8 cellular contexts compared by ENCODE assay signal in the genomic region with DNA sequence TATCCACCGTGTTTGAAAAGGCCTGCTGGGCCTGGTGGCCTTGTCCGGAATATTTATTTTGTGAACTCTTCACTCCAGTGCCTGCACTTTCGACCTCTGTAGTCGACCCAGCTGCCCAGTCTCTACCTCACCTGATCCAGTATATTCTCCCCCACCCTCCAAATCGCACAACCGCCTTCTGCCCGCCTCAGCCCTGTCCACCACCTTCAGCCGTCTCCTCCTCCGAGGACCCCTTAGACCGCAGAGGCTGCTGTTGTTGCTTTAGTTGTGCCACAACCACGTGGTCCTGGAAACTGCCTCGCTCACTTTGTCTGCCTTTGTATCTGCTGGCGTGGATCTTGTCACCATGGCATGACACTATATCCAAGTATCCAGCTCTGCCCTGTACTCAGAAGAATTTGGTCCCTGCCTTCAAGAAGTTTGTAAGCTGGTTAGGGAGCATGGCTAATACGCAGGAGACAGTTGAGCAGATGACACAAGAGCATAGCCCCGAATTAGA. TPM values are rescaled to one million over a fixed set of nuclear protein-coding genes. Genes with fewer than 3 reads are reported as not detected.
DNase-seq lines count a peak whose midpoint lies in the region; ATAC-seq and TF ChIP-seq lines count a peak whose summit lies in the region.

No MANE protein-coding gene starts in this region.

- intact Hi-C loops in sciatic nerve (cut with DNase I), result no loop called here

- peak overlapping the region; percentile 42 for H2BK12ac ChIP-seq in H9 (ENCODE audit: insufficient read length, low read depth, low read length)

- peak overlapping the region; percentile 42 for H3K56ac ChIP-seq in H9 (ENCODE audit: insufficient read length, low read depth, low read length)

- H2BK20ac ChIP-seq in H9 (ENCODE audit: low read depth, low read length, poor library complexity, severe bottlenecking), result peak overlapping the region; percentile 65

- peaks cover 2% of the 10 kb centered on the region for H4K20me1 ChIP-seq in H9 (ENCODE audit: control insufficient read depth, insufficient read depth, insufficient read length)

- H2AFZ ChIP-seq in H9 (ENCODE audit: low read length), result no peak overlapping the region

- H3K4me3 Mint-ChIP-seq in H9 (peak overlapping the region; percentile 98 to 100), glutamatergic neuron (ENCODE audit: unreplicated experiment) (peak overlapping the region; percentile 93)

- H2BK5ac ChIP-seq in H9 (ENCODE audit: insufficient read length, low read length), result peak overlapping the region; percentile 30

- peak overlapping the region; percentile 44; the same call in 1 of the 2 replicates for H3K4ac ChIP-seq in H9 (ENCODE audit: low read depth, low read length)

- peak overlapping the region; percentile 82 for H3K4me3 ChIP-seq in WI38 (ENCODE audit: low read depth, low read length)

- no peaks in the 10 kb centered on the region for H3K9me3 ChIP-seq in H9 (ENCODE audit: control insufficient read depth, low read depth, low read length)

- peaks cover 39 to 58% of the 10 kb centered on the region in 2 experiments for H3K4me1 Mint-ChIP-seq in H9
- peaks cover 33% of the 10 kb centered on the region for H3K4me1 Mint-ChIP-seq in glutamatergic neuron (ENCODE audit: low read depth, unreplicated experiment)

- H3K27ac Mint-ChIP-seq in H9, result peak overlapping the region; percentile 98 to 99 (median 98)
- peak overlapping the region; percentile 96 for H3K27ac Mint-ChIP-seq in glutamatergic neuron (ENCODE audit: unreplicated experiment)

- H3K27ac ChIP-seq in 22Rv1, result peak overlapping the region; percentile 83
- peak overlapping the region; percentile 35 for H3K27ac ChIP-seq in H9 (ENCODE audit: insufficient read length, low read depth, low read length)

- H3K36me3 Mint-ChIP-seq in H9 (ENCODE audit: insufficient read depth in 1 of 3, low read depth in 3 of 3) (peaks cover 28 to 34% (median 29%) of the 10 kb centered on the region in 3 experiments), glutamatergic neuron (ENCODE audit: unreplicated experiment) (no peaks in the 10 kb centered on the region)

- H3K23ac ChIP-seq in H9 (ENCODE audit: insufficient read length, low read depth, low read length), result peak overlapping the region; percentile 93

- in situ Hi-C loops in G401 (cut with HindIII; ENCODE audit: low sequenced_read_pairs), result no loop called here

- ATAC-seq in sciatic nerve (peak; percentile 41), GM19455 (IDR thresholded peaks at IDR 0.05; ENCODE audit: unreplicated experiment) (no peak)

- peaks cover 25% of the 10 kb centered on the region for H3K4me1 ChIP-seq in H9 (ENCODE audit: insufficient read depth, low read length)

- H2BK120ac ChIP-seq in H9 (ENCODE audit: low read depth, low read length, poor library complexity, severe bottlenecking), result peak overlapping the region; percentile 79

- peak overlapping the region; percentile 79 for H3K14ac ChIP-seq in H9 (ENCODE audit: insufficient read depth, low read length)

- TF ChIP-seq CTCF in 22Rv1 (IDR thresholded peaks at IDR 0.05), result no peak
- TF ChIP-seq CTCF in H9 (conservative IDR thresholded peaks at IDR 0.05), result no peak
- TF ChIP-seq CTCF in WI38 (IDR thresholded peaks at IDR 0.05; ENCODE audit: low read depth, low read length), result no peak
- no peak for TF ChIP-seq CTCF in glutamatergic neuron (IDR thresholded peaks at IDR 0.05; ENCODE audit: partially characterized antibody, unreplicated experiment)

- H3K79me2 ChIP-seq in H9 (ENCODE audit: insufficient read depth, low read length), result peaks cover 40% of the 10 kb centered on the region

- H3K27me3 Mint-ChIP-seq in H9 (ENCODE audit: low read depth), result no peaks in the 10 kb centered on the region; the same call in 1 of the 2 replicates
- H3K27me3 Mint-ChIP-seq in glutamatergic neuron (ENCODE audit: unreplicated experiment), result peaks cover 15% of the 10 kb centered on the region

- peak overlapping the region; percentile 86 for H3K18ac ChIP-seq in H9 (ENCODE audit: insufficient read length, low read depth, low read length)

- peak overlapping the region; percentile 95 for H3K4me2 ChIP-seq in H9 (ENCODE audit: insufficient read depth, insufficient read length, low read length)

- peak overlapping the region; percentile 93 for H3K9ac ChIP-seq in H9 (ENCODE audit: extremely low read depth, insufficient read length, low read length)

- no CpG with 5 or more reads among the region's 15 CpGs for WGBS in H9 (ENCODE audit: extremely low coverage, insufficient read length, low lambda C conversion rate)

- H2BK15ac ChIP-seq in H9 (ENCODE audit: low read depth, low read length), result no peak overlapping the region

- no peak overlapping the region for H3T11ph ChIP-seq in H9 (ENCODE audit: low read length)

- H4K91ac ChIP-seq in H9 (ENCODE audit: insufficient read length, low read depth, low read length), result no peak overlapping the region

- DNase-seq in H9 (peak; percentile 39), glutamatergic neuron (no peak), sciatic nerve (ENCODE audit: low spot score) (no peak), G401 (ENCODE audit: low spot score) (no peak), NCI-H2029 treated with DMSO at 0.1 percent for 48 hours (lab: John Stamatoyannopoulos, UW) (no peak)

- H3K9me3 Mint-ChIP-seq in H9 (peaks cover 0 to 6% of the 10 kb centered on the region in 2 experiments; a peak in 3 of 5 replicates), glutamatergic neuron (ENCODE audit: unreplicated experiment) (peaks cover 30% of the 10 kb centered on the region)

- peak overlapping the region; percentile 56 for H4K8ac ChIP-seq in H9 (replicated peaks; ENCODE audit: insufficient read length, low read depth, low read length)

- H2AK5ac ChIP-seq in H9 (ENCODE audit: insufficient read length, low read length), result no peak overlapping the region

- peak overlapping the region; percentile 55 for H4K5ac ChIP-seq in H9 (ENCODE audit: insufficient read length, low read depth, low read length)

- peaks cover 14% of the 10 kb centered on the region for H3K23me2 ChIP-seq in H9 (ENCODE audit: insufficient read length, low read depth, low read length, poor library complexity, severe bottlenecking)

- H3K79me1 ChIP-seq in H9 (ENCODE audit: insufficient read depth, low read depth, low read length, poor library complexity, severe bottlenecking), result no peaks in the 10 kb centered on the region

- H3K27me3 ChIP-seq in H9 (ENCODE audit: insufficient read depth, low read length), result no peaks in the 10 kb centered on the region

RNA-seq across cellular contexts. Expression of a gene that starts 1.4 kb away (rescaled TPM):
- 458 and 485 TPM in 2 replicates for total RNA-seq in H9 (2021)
- total RNA-seq in glutamatergic neuron (ENCODE audit: unreplicated experiment), result 280 TPM
- 60.0 TPM for total RNA-seq in sciatic nerve
- total RNA-seq in G401 (2014; rRNA removed; shearing (Covaris generic)), result 180 and 181 TPM in 2 replicates

RNA-seq across cellular contexts. Expression of a gene that starts 55.6 kb away (rescaled TPM):
- total RNA-seq in H9 (2021) (not detected in 2 replicates), glutamatergic neuron (ENCODE audit: unreplicated experiment) (not detected), sciatic nerve (not detected)
- not detected in 2 replicates for total RNA-seq in G401 (2014; rRNA removed; shearing (Covaris generic))
